In the genomic region with DNA sequence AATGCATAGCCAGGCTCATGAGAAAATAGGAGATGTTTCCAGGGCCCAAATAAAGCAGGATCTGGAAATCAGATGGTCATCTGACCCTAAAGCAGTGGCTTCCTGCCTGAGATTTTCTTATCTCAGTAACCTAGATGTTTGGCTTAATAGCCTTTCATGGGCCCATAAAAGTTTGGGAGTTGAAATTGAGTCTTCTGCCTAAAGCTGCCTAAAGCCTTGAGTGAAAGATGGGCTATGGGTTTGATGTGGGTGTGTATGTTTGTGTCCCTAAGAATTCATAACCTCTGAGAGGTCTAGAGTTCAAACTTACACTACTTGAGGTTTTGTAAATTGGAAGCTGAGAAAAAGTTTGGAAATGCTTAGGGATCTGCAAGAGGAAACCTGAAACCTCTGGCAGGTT, we compare ENCODE assay signal across 16 cellular contexts.
A peak's percentile ranks its signal among the peaks of the same experiment; 100 is the strongest.
DNase-seq lines count a peak whose midpoint lies in the region; ATAC-seq and TF ChIP-seq lines count a peak whose summit lies in the region.
"Had no signal": no experiment of that assay in that cellular context is flagged by ENCODE, and none has a peak within 500 bp of the region (broad histone marks: within the 10 kb centered on the region; RNA-seq: fewer than 3 reads in every experiment).

No MANE protein-coding gene starts in this region.

- no peak for TF ChIP-seq EP300 in upper lobe of left lung (IDR thresholded peaks at IDR 0.05)

- H3K9me3 Mint-ChIP-seq in HFFc6 (no peaks in the 10 kb centered on the region), nephron (no peaks in the 10 kb centered on the region)
- H3K9me3 Mint-ChIP-seq: natural killer cell treated with Interleukin-12 subunit alpha and Interleukin-12 subunit beta and Interleukin-15 and Interleukin-18, amount 100 ng/mL, for 72 hours; stimulated activated naive B cell treated with anti-CD40 and anti-IgM and Interleukin-4, amounts not matched to agents 10 μg/mL and 1 μg/mL and 100 μg/mL, for 72 hours had no signal

- in situ Hi-C loops in brain microvascular endothelial cell (cut with HindIII; ENCODE audit: low pct_ligation_motif_present, low sequenced_read_pairs) = no loop called here

- H3K27me3 ChIP-seq in brain microvascular endothelial cell (replicated peaks) (no peaks in the 10 kb centered on the region), upper lobe of left lung (no peaks in the 10 kb centered on the region)
- H3K27me3 ChIP-seq: upper lobe of right lung had no signal

- no peak for TF ChIP-seq CTCF in HFFc6 (IDR thresholded peaks at IDR 0.05)
- TF ChIP-seq CTCF in brain microvascular endothelial cell (IDR thresholded peaks at IDR 0.05; ENCODE audit: low read depth, low read length, missing control alignments) = no peak
- no peak for TF ChIP-seq CTCF in nephron (IDR thresholded peaks at IDR 0.05; ENCODE audit: unreplicated experiment in 3 of 3)
- no peak for TF ChIP-seq CTCF in upper lobe of left lung (IDR thresholded peaks at IDR 0.05)

- H3K27ac Mint-ChIP-seq in HFFc6 (peak overlapping the region; percentile 60), nephron (peak overlapping the region in 2 of 3 experiments; percentile 25 to 84)
- H3K27ac Mint-ChIP-seq: natural killer cell treated with Interleukin-12 subunit alpha and Interleukin-12 subunit beta and Interleukin-15 and Interleukin-18, amount 100 ng/mL, for 72 hours; stimulated activated naive B cell treated with anti-CD40 and anti-IgM and Interleukin-4, amounts not matched to agents 10 μg/mL and 1 μg/mL and 100 μg/mL, for 72 hours had no signal

- H3K4me3 ChIP-seq in brain microvascular endothelial cell (ENCODE audit: low read depth, low read length) = no peak overlapping the region
- no peak overlapping the region for H3K4me3 ChIP-seq in upper lobe of left lung
- H3K4me3 ChIP-seq: upper lobe of right lung had no signal

- no peaks in the 10 kb centered on the region for H3K9me3 ChIP-seq in upper lobe of left lung
- H3K9me3 ChIP-seq: upper lobe of right lung had no signal

- H3K4me1 Mint-ChIP-seq in HFFc6 (ENCODE audit: low read depth) = peaks cover 67% of the 10 kb centered on the region
- H3K4me1 Mint-ChIP-seq in nephron = peaks cover 55% of the 10 kb centered on the region

- H3K4me1 ChIP-seq in upper lobe of left lung = peaks cover 35 to 44% (median 41%) of the 10 kb centered on the region in 4 donors

- ATAC-seq in upper lobe of left lung (ENCODE audit: low FRiP score in 2 of 2) = no peak
- no peak for ATAC-seq in HG02571 (IDR thresholded peaks at IDR 0.05; ENCODE audit: unreplicated experiment)
- ATAC-seq: activated CD4-positive, CD25-positive, alpha-beta regulatory T cell treated with anti-CD3 and anti-CD28 coated beads, Interleukin-2, amount 50 U/mL, for 24 hours; natural killer cell treated with Interleukin-12 subunit alpha and Interleukin-12 subunit beta and Interleukin-15 and Interleukin-18, amount 100 ng/mL, for 72 hours; stimulated activated naive B cell treated with anti-CD40 and anti-IgM and Interleukin-4, amounts not matched to agents 10 μg/mL and 1 μg/mL and 100 μg/mL, for 72 hours; upper lobe of right lung had no signal

- H3K36me3 Mint-ChIP-seq in HFFc6 (ENCODE audit: low read depth) (peaks cover 39% of the 10 kb centered on the region), nephron (ENCODE audit: low read depth) (peaks cover 54% of the 10 kb centered on the region)
- H3K36me3 Mint-ChIP-seq: natural killer cell treated with Interleukin-12 subunit alpha and Interleukin-12 subunit beta and Interleukin-15 and Interleukin-18, amount 100 ng/mL, for 72 hours; stimulated activated naive B cell treated with anti-CD40 and anti-IgM and Interleukin-4, amounts not matched to agents 10 μg/mL and 1 μg/mL and 100 μg/mL, for 72 hours had no signal

- DNase-seq in HFFc6 = no peak
- no peak for DNase-seq in brain microvascular endothelial cell
- no peak for DNase-seq in upper lobe of left lung
- no peak for DNase-seq in UCSD-AML1 (lab: John Stamatoyannopoulos, UW; ENCODE audit: unreplicated experiment)
- no peak for DNase-seq in anterior cingulate cortex (lab: John Stamatoyannopoulos, UW)
- DNase-seq: caudate nucleus; effector CD8-positive, alpha-beta T cell; head of caudate nucleus; NCI-H1417; NCI-H774; stimulated activated naive B cell treated with anti-CD40 and anti-IgM and Interleukin-4, amounts not matched to agents 10 μg/mL and 1 μg/mL and 100 μg/mL, for 72 hours; upper lobe of right lung had no signal

- H3K36me3 ChIP-seq in brain microvascular endothelial cell (replicated peaks) (no peaks in the 10 kb centered on the region), upper lobe of left lung (no peaks in the 10 kb centered on the region)
- H3K36me3 ChIP-seq: upper lobe of right lung had no signal

- H3K27ac ChIP-seq in brain microvascular endothelial cell (peak overlapping the region; percentile 81), upper lobe of left lung (peak overlapping the region in 3 of 4 donors; percentile 71 to 82 (median 74))
- H3K27ac ChIP-seq: upper lobe of right lung had no signal

- H3K4me3 Mint-ChIP-seq in HFFc6 (no peak overlapping the region), nephron (no peak overlapping the region)
- H3K4me3 Mint-ChIP-seq: natural killer cell treated with Interleukin-12 subunit alpha and Interleukin-12 subunit beta and Interleukin-15 and Interleukin-18, amount 100 ng/mL, for 72 hours; stimulated activated naive B cell treated with anti-CD40 and anti-IgM and Interleukin-4, amounts not matched to agents 10 μg/mL and 1 μg/mL and 100 μg/mL, for 72 hours had no signal

- H3K27me3 Mint-ChIP-seq in HFFc6 (ENCODE audit: insufficient read depth) (no peaks in the 10 kb centered on the region), nephron (ENCODE audit: low read depth) (peaks cover 4% of the 10 kb centered on the region)

- no peak for TF ChIP-seq POLR2A in upper lobe of left lung (IDR thresholded peaks at IDR 0.05)
